12 cellular contexts compared by ENCODE assay signal in the genomic region with DNA sequence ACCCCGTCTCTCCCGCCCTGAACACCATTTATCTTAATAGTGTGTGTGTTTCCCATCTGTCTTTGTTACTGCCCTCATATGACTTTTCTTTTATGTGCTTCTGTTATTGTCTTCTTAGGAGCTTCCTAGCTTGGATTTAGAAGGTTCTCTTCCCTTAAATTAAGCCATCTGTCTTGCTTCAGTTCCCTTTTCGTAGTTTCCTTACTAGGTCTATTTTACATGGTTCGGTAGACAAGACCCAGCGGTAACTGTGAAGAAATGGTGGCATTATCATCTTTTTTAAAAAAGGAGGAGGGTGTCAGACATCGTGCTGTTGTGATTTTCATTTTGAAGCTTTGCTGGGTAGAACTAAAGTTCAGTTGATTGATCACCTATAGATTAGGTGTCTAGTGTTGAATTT. TPM values are rescaled to one million over a fixed set of nuclear protein-coding genes. Genes with fewer than 3 reads are reported as not detected.
DNase-seq lines count a peak whose midpoint lies in the region; ATAC-seq and TF ChIP-seq lines count a peak whose summit lies in the region.
"Had no signal": no experiment of that assay in that cellular context is flagged by ENCODE, and none has a peak within 500 bp of the region (broad histone marks: within the 10 kb centered on the region; RNA-seq: fewer than 3 reads in every experiment).

No MANE protein-coding gene starts in this region.

- peaks cover 32% of the 10 kb centered on the region for H3K4me1 Mint-ChIP-seq in mesothelial cell of epicardium

- H3K4me3 Mint-ChIP-seq in mesothelial cell of epicardium, result no peak overlapping the region

- H3K4me1 ChIP-seq in DOHH2 (ENCODE audit: control insufficient read depth, low read length) (peaks cover 39% of the 10 kb centered on the region), osteoblast (ENCODE audit: insufficient read depth, low read length) (peaks cover 2% of the 10 kb centered on the region)

- no peaks in the 10 kb centered on the region for H3F3A ChIP-seq in DOHH2 (ENCODE audit: control insufficient read depth, insufficient read depth)

- H2AFZ ChIP-seq in osteoblast (ENCODE audit: low read length), result no peak overlapping the region

- no peak for DNase-seq in WERI-Rb-1
- no peak for DNase-seq in mesothelial cell of epicardium (ENCODE audit: low spot score in 2 of 2, unreplicated experiment in 2 of 2)
- DNase-seq in osteoblast (ENCODE audit: insufficient read length, low spot score, missing footprints), result no peak
- DNase-seq in NCI-H187 treated with DMSO at 0.1 percent for 48 hours (lab: John Stamatoyannopoulos, UW), result no peak
- DNase-seq: cortex of kidney, NCI-H2171 treated with DMSO at 0.1 percent for 48 hours, RPMI8226, thyroid gland had no signal

- no peak for TF ChIP-seq CTCF in DOHH2 (IDR thresholded peaks at IDR 0.05; ENCODE audit: low read depth, low read length, poor library complexity, severe bottlenecking)
- TF ChIP-seq CTCF in WERI-Rb-1 (IDR thresholded peaks at IDR 0.05; ENCODE audit: low read depth, low read length), result no peak
- TF ChIP-seq CTCF in mesothelial cell of epicardium (IDR thresholded peaks at IDR 0.05; ENCODE audit: unreplicated experiment), result no peak
- no peak for TF ChIP-seq CTCF in osteoblast (IDR thresholded peaks at IDR 0.05; ENCODE audit: extremely low read depth, low read depth, low read length)

- H4K20me1 ChIP-seq in DOHH2 (ENCODE audit: control insufficient read depth, insufficient read depth, low read depth, low read length), result peaks cover 6% of the 10 kb centered on the region; the same call in 1 of the 2 replicates
- peaks cover 47% of the 10 kb centered on the region for H4K20me1 ChIP-seq in osteoblast (ENCODE audit: insufficient read depth, low read length)

- H3K9me2 ChIP-seq in DOHH2 (replicated peaks; ENCODE audit: control insufficient read depth, low read length), result no peaks in the 10 kb centered on the region

- H3K36me3 Mint-ChIP-seq in mesothelial cell of epicardium, result peaks cover 8% of the 10 kb centered on the region

- H3K36me3 ChIP-seq in DOHH2 (ENCODE audit: control insufficient read depth, low read length) (peaks cover 3% of the 10 kb centered on the region; the same call in 1 of the 2 replicates), WERI-Rb-1 (no peaks in the 10 kb centered on the region), osteoblast (ENCODE audit: insufficient read depth, low read length) (no peaks in the 10 kb centered on the region)
- H3K36me3 ChIP-seq: thyroid gland had no signal

- H3K79me2 ChIP-seq in DOHH2 (ENCODE audit: control insufficient read depth, low read length), result peaks cover 84% of the 10 kb centered on the region
- peaks cover 74% of the 10 kb centered on the region for H3K79me2 ChIP-seq in osteoblast (ENCODE audit: insufficient read depth, low read length)

- H3K27ac ChIP-seq in DOHH2 (ENCODE audit: low read depth, low read length) (no peak overlapping the region), WERI-Rb-1 (peak overlapping the region; percentile 41; the same call in 1 of the 2 replicates), osteoblast (ENCODE audit: low read depth, low read length) (no peak overlapping the region)
- H3K27ac ChIP-seq: thyroid gland had no signal

- H3K4me2 ChIP-seq in DOHH2 (ENCODE audit: low read length) (peak overlapping the region; percentile 57), osteoblast (ENCODE audit: insufficient read depth, low read length) (no peak overlapping the region)

- no peaks in the 10 kb centered on the region for H3K27me3 Mint-ChIP-seq in mesothelial cell of epicardium (ENCODE audit: low read depth)

- no peaks in the 10 kb centered on the region for H3K27me3 ChIP-seq in DOHH2 (ENCODE audit: control insufficient read depth, low read length)
- H3K27me3 ChIP-seq in WERI-Rb-1 (ENCODE audit: insufficient read depth, low read depth, severe bottlenecking), result no peaks in the 10 kb centered on the region
- H3K27me3 ChIP-seq in osteoblast (ENCODE audit: insufficient read depth, low read length), result no peaks in the 10 kb centered on the region
- H3K27me3 ChIP-seq: thyroid gland had no signal

- no peaks in the 10 kb centered on the region for H3K9me3 Mint-ChIP-seq in mesothelial cell of epicardium

- H3K27ac Mint-ChIP-seq in mesothelial cell of epicardium, result peak overlapping the region; percentile 31

- ATAC-seq in GM21786 (IDR thresholded peaks at IDR 0.05; ENCODE audit: unreplicated experiment), result peak; percentile 28
- no peak for ATAC-seq in GM19324 (IDR thresholded peaks at IDR 0.05; ENCODE audit: low FRiP score, unreplicated experiment)
- ATAC-seq in HG03095 (IDR thresholded peaks at IDR 0.05; ENCODE audit: unreplicated experiment), result no peak

- H3K9me3 ChIP-seq in DOHH2 (ENCODE audit: control insufficient read depth, insufficient read depth, low read length), result no peaks in the 10 kb centered on the region
- H3K9me3 ChIP-seq in WERI-Rb-1 (ENCODE audit: severe bottlenecking), result no peaks in the 10 kb centered on the region
- H3K9me3 ChIP-seq in osteoblast (ENCODE audit: low read depth, low read length), result no peaks in the 10 kb centered on the region
- H3K9me3 ChIP-seq: thyroid gland had no signal

- peak overlapping the region; percentile 47 for H3K4me3 ChIP-seq in DOHH2 (ENCODE audit: low read length)
- no peak overlapping the region for H3K4me3 ChIP-seq in WERI-Rb-1 (ENCODE audit: low read depth, low read length)
- no peak overlapping the region for H3K4me3 ChIP-seq in osteoblast (ENCODE audit: insufficient read depth, low read length)
- H3K4me3 ChIP-seq: thyroid gland had no signal

RNA-seq across cellular contexts. Expression of gene NCK2, which starts 10.3 kb away (rescaled TPM):
- total RNA-seq in mesothelial cell of epicardium (57.5 to 59.5 TPM (median 58.9 TPM) in 3 replicates), osteoblast (26.8 and 28.6 TPM in 2 replicates)
